Comparison of ENCODE assay signal across 9 cellular contexts in the genomic region with DNA sequence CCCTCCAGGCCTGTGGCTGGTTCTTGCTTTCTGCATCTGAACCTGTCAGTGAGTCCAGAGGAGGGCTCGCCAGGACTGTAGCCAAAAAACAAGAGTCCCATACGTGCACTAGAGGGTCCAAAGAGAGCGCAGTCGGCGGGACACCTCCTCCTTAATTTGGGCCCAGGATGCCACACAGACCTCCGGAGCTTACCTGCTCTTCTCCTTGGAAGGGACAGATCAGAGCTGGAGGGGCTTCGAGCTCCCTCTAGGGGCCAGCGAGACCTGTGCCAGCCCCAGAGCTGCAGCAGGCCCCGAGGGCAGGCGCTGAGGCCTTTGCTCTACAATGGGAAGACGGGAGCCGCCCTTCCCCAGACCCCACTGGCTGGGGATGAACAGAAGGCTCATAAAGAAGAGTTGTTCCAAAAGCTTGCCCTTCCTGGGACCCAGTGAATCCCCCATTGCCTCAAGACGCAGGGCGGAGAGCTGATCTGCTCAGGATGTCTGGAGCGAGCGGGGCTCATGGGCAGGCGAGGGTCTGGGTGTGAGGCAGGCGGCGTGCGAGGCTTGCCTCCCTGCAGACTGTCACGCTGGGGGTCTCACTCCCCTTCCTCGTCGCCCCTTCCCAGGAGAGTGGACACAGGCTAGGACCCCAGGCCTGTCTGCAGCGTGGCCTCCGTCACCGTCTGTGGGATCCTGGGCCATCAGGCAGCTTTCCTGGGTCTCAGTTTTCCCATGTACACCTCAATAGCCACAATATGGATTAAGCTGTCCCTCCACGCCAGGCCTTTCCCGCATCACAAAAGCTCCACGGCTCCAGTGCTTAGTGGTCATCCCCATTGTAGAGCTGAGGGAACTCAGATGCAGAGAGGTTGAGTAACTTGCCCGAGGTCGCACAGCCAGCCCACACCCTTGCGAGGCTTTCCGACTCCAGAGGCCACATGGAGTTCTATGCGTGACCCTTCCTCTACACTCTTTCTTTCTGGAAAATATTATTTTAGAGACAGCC. TPM values are rescaled to one million over a fixed set of nuclear protein-coding genes. Genes with fewer than 3 reads are reported as not detected.
DNase-seq lines count a peak whose midpoint lies in the region; TF ChIP-seq lines count a peak whose summit lies in the region.
"Had no signal": no experiment of that assay in that cellular context is flagged by ENCODE, and none has a peak within 500 bp of the region (broad histone marks: within the 10 kb centered on the region; RNA-seq: fewer than 3 reads in every experiment).

No MANE protein-coding gene starts in this region.

- H3K4me3 Mint-ChIP-seq in T-helper 2 cell treated with Interferon-gamma antibody and Interleukin-4, amounts not matched to agents 5 μg/mL and 100 μg/mL, for 36 hours = no peak overlapping the region

- H3K36me3 Mint-ChIP-seq in T-helper 2 cell treated with Interferon-gamma antibody and Interleukin-4, amounts not matched to agents 5 μg/mL and 100 μg/mL, for 36 hours (ENCODE audit: low read depth) = no peaks in the 10 kb centered on the region

- no peak overlapping the region for H3K4me2 ChIP-seq in OCI-LY3 (ENCODE audit: low read length)

- TF ChIP-seq CTCF in A673 (conservative IDR thresholded peaks at IDR 0.05; ENCODE audit: low read depth, low read length) (peak; percentile 22; the same call in 1 of the 2 replicates), GM12873 (IDR thresholded peaks at IDR 0.05; ENCODE audit: insufficient read depth, low read depth, low read length, missing control alignments) (peak; percentile 62), OCI-LY3 (IDR thresholded peaks at IDR 0.05; ENCODE audit: low read depth, low read length) (peak; percentile 37)

- no peak overlapping the region for H3K27ac Mint-ChIP-seq in T-helper 2 cell treated with Interferon-gamma antibody and Interleukin-4, amounts not matched to agents 5 μg/mL and 100 μg/mL, for 36 hours

- H3K9me3 ChIP-seq in A673 (ENCODE audit: low read depth, low read length, poor library complexity, severe bottlenecking) = peaks cover 9% of the 10 kb centered on the region
- peaks cover 9% of the 10 kb centered on the region; the same call in 1 of the 2 replicates for H3K9me3 ChIP-seq in OCI-LY3 (ENCODE audit: insufficient read depth, low read length)

- no peaks in the 10 kb centered on the region for H3K27me3 Mint-ChIP-seq in T-helper 2 cell treated with Interferon-gamma antibody and Interleukin-4, amounts not matched to agents 5 μg/mL and 100 μg/mL, for 36 hours (ENCODE audit: low read depth)

- POLR2A ChIA-PET in A673 (lab: Charles Lee; ENCODE audit: low non-redundant PET) = no interaction called here

- H3K4me1 ChIP-seq in A673 (ENCODE audit: insufficient read depth, low read length, poor library complexity, severe bottlenecking) = no peaks in the 10 kb centered on the region
- H3K4me1 ChIP-seq in OCI-LY3 (ENCODE audit: low read length) = no peaks in the 10 kb centered on the region
- H3K4me1 ChIP-seq: Peyer's patch had no signal

- no peak overlapping the region for H3K9ac ChIP-seq in OCI-LY3 (ENCODE audit: low read length)

- H3K27ac ChIP-seq in A673 (ENCODE audit: low read depth, low read length, poor library complexity, severe bottlenecking) (no peak overlapping the region), OCI-LY3 (ENCODE audit: low read length) (no peak overlapping the region)
- H3K27ac ChIP-seq: Peyer's patch had no signal

- H3K36me3 ChIP-seq in A673 (ENCODE audit: insufficient read depth, low read length, poor library complexity, severe bottlenecking) (no peaks in the 10 kb centered on the region), OCI-LY3 (replicated peaks; ENCODE audit: low read depth, low read length) (no peaks in the 10 kb centered on the region)
- H3K36me3 ChIP-seq: Peyer's patch had no signal

- CTCF ChIA-PET in A673 (lab: Charles Lee) = interaction anchor here (0.7 kb wide), 1 partner anchor 183 kb away, joined by 3 read pairs; no protein-coding TSS in a partner anchor

- BruUV-seq in A673 (replicated peaks; lab: Mats Ljungman, UMichigan) = no TSS peak

- no peaks in the 10 kb centered on the region for H3K4me1 Mint-ChIP-seq in T-helper 2 cell treated with Interferon-gamma antibody and Interleukin-4, amounts not matched to agents 5 μg/mL and 100 μg/mL, for 36 hours (ENCODE audit: low read depth)

- no peak overlapping the region for H2AFZ ChIP-seq in OCI-LY3 (ENCODE audit: low read depth, low read length)

- DNase-seq in A673 (ENCODE audit: low spot score) = no peak
- DNase-seq in iPS-NIHi7 (ENCODE audit: extremely low spot score) = peak; percentile 90
- no peak for DNase-seq in kidney glomerular epithelial cell (lab: John Stamatoyannopoulos, UW)
- no peak for DNase-seq in T-helper 2 cell treated with Interferon-gamma antibody and Interleukin-4, amounts not matched to agents 5 μg/mL and 100 μg/mL, for 36 hours (ENCODE audit: low spot score)
- DNase-seq in NCI-H128 (lab: John Stamatoyannopoulos, UW; ENCODE audit: unreplicated experiment) = no peak
- DNase-seq in HPDE6-E6E7 (ENCODE audit: extremely low spot score) = no peak
- DNase-seq: Peyer's patch had no signal

- H3K27me3 ChIP-seq in A673 (replicated peaks; ENCODE audit: insufficient read depth, low read depth, low read length, poor library complexity) (no peaks in the 10 kb centered on the region), OCI-LY3 (ENCODE audit: low read depth, low read length) (peaks cover 9% of the 10 kb centered on the region)
- H3K27me3 ChIP-seq: Peyer's patch had no signal

- H3K4me3 ChIP-seq in A673 (ENCODE audit: low read depth, low read length, poor library complexity, severe bottlenecking) (no peak overlapping the region), OCI-LY3 (ENCODE audit: low read length) (no peak overlapping the region)
- H3K4me3 ChIP-seq: Peyer's patch had no signal

- no peaks in the 10 kb centered on the region for H3K79me2 ChIP-seq in OCI-LY3 (ENCODE audit: low read length)

- H4K20me1 ChIP-seq in OCI-LY3 (ENCODE audit: insufficient read depth, low read length) = no peaks in the 10 kb centered on the region

- H3K9me3 Mint-ChIP-seq in T-helper 2 cell treated with Interferon-gamma antibody and Interleukin-4, amounts not matched to agents 5 μg/mL and 100 μg/mL, for 36 hours = peaks cover 18% of the 10 kb centered on the region

- intact Hi-C loops in A673 (cut with micrococcal nuclease; ENCODE audit: unreplicated experiment) = no loop called here

RNA-seq across cellular contexts. Expression of a gene that starts 46.9 kb away (rescaled TPM):
- total RNA-seq in A673 (2021) = not detected in 2 replicates
- total RNA-seq: Peyer's patch had no signal
